Comparison of ENCODE assay signal across 9 cellular contexts in the genomic region with DNA sequence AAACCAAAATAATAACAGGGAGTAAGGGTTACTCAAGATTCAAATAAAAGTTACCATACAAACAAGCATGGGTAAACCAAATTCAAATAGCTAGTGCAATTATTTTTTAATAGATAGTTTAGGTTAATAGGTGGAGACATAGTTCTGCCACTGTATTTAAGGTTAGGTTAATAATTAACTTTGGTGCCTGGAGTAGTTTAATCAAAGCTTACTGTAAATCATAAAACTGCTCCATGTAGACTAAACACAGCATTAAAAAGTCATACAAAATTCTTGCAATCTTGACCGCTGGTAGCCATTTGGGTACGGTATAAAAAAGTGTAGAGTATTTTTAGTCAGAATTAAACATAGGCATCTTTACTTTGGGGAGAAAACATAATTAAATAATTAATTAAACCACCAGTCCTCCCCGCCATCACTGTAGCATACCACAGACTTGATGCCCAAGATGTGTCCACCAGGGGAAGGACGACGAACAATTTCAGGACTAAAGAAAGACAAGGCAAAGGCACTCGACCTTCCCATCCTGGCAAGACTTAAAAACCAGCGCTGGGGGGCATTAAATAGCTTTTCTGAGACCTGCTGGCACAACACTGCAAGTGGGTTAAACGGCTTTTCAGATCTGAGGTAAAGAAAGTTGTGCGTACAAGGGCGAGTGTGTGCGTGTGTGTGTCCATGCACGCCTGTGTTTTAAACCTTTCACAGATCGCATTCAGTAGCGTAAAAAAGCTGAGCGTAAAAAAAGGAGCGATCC. TPM values are rescaled to one million over a fixed set of nuclear protein-coding genes. Genes with fewer than 3 reads are reported as not detected.
DNase-seq lines count a peak whose midpoint lies in the region; ATAC-seq and TF ChIP-seq lines count a peak whose summit lies in the region.
"Had no signal": no experiment of that assay in that cellular context is flagged by ENCODE, and none has a peak within 500 bp of the region (broad histone marks: within the 10 kb centered on the region; RNA-seq: fewer than 3 reads in every experiment).

No MANE protein-coding gene starts in this region.

- peaks cover 2% of the 10 kb centered on the region for H3K27me3 Mint-ChIP-seq in Caco-2 (ENCODE audit: insufficient read depth, unreplicated experiment)
- H3K27me3 Mint-ChIP-seq in T-helper 17 cell, result peaks cover 80% of the 10 kb centered on the region

- TF ChIP-seq CTCF in Caco-2 (IDR thresholded peaks at IDR 0.05; ENCODE audit: insufficient read depth in 1 of 2, low read depth in 1 of 2, low read length in 1 of 2, severe bottlenecking in 1 of 2, unreplicated experiment in 1 of 2), result no peak
- TF ChIP-seq CTCF in esophagus squamous epithelium (IDR thresholded peaks at IDR 0.05), result peak in 3 of 6 experiments; percentile 5 to 18 (median 12)
- TF ChIP-seq CTCF in osteoblast (IDR thresholded peaks at IDR 0.05; ENCODE audit: extremely low read depth, low read depth, low read length), result no peak
- TF ChIP-seq CTCF in left lung (IDR thresholded peaks at IDR 0.05), result no peak

- intact Hi-C loops in Caco-2 (cut with micrococcal nuclease; ENCODE audit: unreplicated experiment) (loop anchor here (1.0 to 5.0 kb wide), 3 partner anchors 25 to 377 kb away; no protein-coding TSS in a partner anchor), esophagus squamous epithelium (cut with DNase I) (loop anchor here (10.0 kb wide), 1 partner anchor 373 kb away; no protein-coding TSS in a partner anchor), left lung (cut with DNase I) (no loop called here)

- ATAC-seq in left lung, result no peak
- no peak for ATAC-seq in T-helper 17 cell

- POLR2A ChIA-PET in Caco-2 (lab: Charles Lee), result no interaction called here

- H3K4me3 Mint-ChIP-seq in Caco-2 (ENCODE audit: unreplicated experiment) (peak overlapping the region; percentile 92), T-helper 17 cell (no peak overlapping the region)

- 21 to 36% methylated on average over 16 of the region's 16 CpGs for WGBS in esophagus squamous epithelium, 2 donors

- H2AFZ ChIP-seq in osteoblast (ENCODE audit: low read length), result no peak overlapping the region

- H3K27ac ChIP-seq in esophagus squamous epithelium, result peak overlapping the region in 2 of 4 donors; percentile 82 to 89
- H3K27ac ChIP-seq in osteoblast (ENCODE audit: low read depth, low read length), result no peak overlapping the region
- no peak overlapping the region for H3K27ac ChIP-seq in left lung

- H3K4me2 ChIP-seq in osteoblast (ENCODE audit: insufficient read depth, low read length), result no peak overlapping the region

- no peak for TF ChIP-seq POLR2A in esophagus squamous epithelium (IDR thresholded peaks at IDR 0.05)

- BruUV-seq in Caco-2 (replicated peaks; lab: Mats Ljungman, UMichigan), result no TSS peak

- H3K9me3 ChIP-seq in Caco-2 (no peaks in the 10 kb centered on the region), esophagus squamous epithelium (no peaks in the 10 kb centered on the region), osteoblast (ENCODE audit: low read depth, low read length) (no peaks in the 10 kb centered on the region), left lung (no peaks in the 10 kb centered on the region), T-helper 17 cell (ENCODE audit: control insufficient read depth, low read length, poor library complexity, severe bottlenecking) (no peaks in the 10 kb centered on the region)

- H4K20me1 ChIP-seq in osteoblast (ENCODE audit: insufficient read depth, low read length), result no peaks in the 10 kb centered on the region

- peaks cover 8% of the 10 kb centered on the region for H3K4me1 ChIP-seq in Caco-2
- peaks cover 0 to 58% (median 12%) of the 10 kb centered on the region in 3 donors for H3K4me1 ChIP-seq in esophagus squamous epithelium
- H3K4me1 ChIP-seq in osteoblast (ENCODE audit: insufficient read depth, low read length), result peaks cover 11% of the 10 kb centered on the region
- peaks cover 13 to 41% of the 10 kb centered on the region in 2 donors for H3K4me1 ChIP-seq in left lung

- H3K36me3 Mint-ChIP-seq in Caco-2 (ENCODE audit: insufficient read depth, unreplicated experiment) (peaks cover 30% of the 10 kb centered on the region), T-helper 17 cell (ENCODE audit: low read depth) (peaks cover 3% of the 10 kb centered on the region)

- H3K4me1 Mint-ChIP-seq in Caco-2 (ENCODE audit: low read depth, unreplicated experiment) (peaks cover 7% of the 10 kb centered on the region), T-helper 17 cell (peaks cover 14% of the 10 kb centered on the region)

- no peaks in the 10 kb centered on the region; the same call in 1 of the 2 replicates for H3K27me3 ChIP-seq in Caco-2 (replicated peaks; ENCODE audit: control insufficient read depth, insufficient read depth, low read length)
- H3K27me3 ChIP-seq in esophagus squamous epithelium, result peaks cover 0 to 61% (median 0%) of the 10 kb centered on the region in 4 donors
- H3K27me3 ChIP-seq in osteoblast (ENCODE audit: insufficient read depth, low read length), result peaks cover 53% of the 10 kb centered on the region
- peaks cover 37 to 76% of the 10 kb centered on the region in 2 donors for H3K27me3 ChIP-seq in left lung

- H3K4me3 ChIP-seq in Caco-2 (ENCODE audit: low read depth, low read length), result peak overlapping the region; percentile 61
- peak overlapping the region; percentile 40 to 81 (median 68) for H3K4me3 ChIP-seq in esophagus squamous epithelium
- H3K4me3 ChIP-seq in osteoblast (ENCODE audit: insufficient read depth, low read length), result no peak overlapping the region
- peak overlapping the region in 1 of 2 donors; percentile 51 for H3K4me3 ChIP-seq in left lung

- CTCF ChIA-PET in Caco-2 (lab: Charles Lee), result no interaction called here

- peak overlapping the region; percentile 69 for H3K27ac Mint-ChIP-seq in Caco-2 (ENCODE audit: unreplicated experiment)
- H3K27ac Mint-ChIP-seq in T-helper 17 cell, result no peak overlapping the region

- DNase-seq in Caco-2, result peak in 1 of 2 experiments; percentile 21
- peak; percentile 66 for DNase-seq in NCI-H748 (lab: John Stamatoyannopoulos, UW; ENCODE audit: unreplicated experiment)
- DNase-seq in esophagus squamous epithelium (lab: John Stamatoyannopoulos, UW), result no peak
- DNase-seq in osteoblast (ENCODE audit: insufficient read length, low spot score, missing footprints), result peak; percentile 13
- DNase-seq in left lung, result no peak
- no peak for DNase-seq in NCI-H1048 (lab: John Stamatoyannopoulos, UW)
- no peak for DNase-seq in T-helper 17 cell
- no peak for DNase-seq in activated T-cell treated with anti-CD3 and anti-CD28 coated beads, Interleukin-2, amount 50 U/mL, for 48 hours
- DNase-seq: activated CD4-positive, alpha-beta T cell treated with anti-CD3 and anti-CD28 coated beads for 4 hours had no signal

- no peaks in the 10 kb centered on the region for H3K36me3 ChIP-seq in Caco-2 (ENCODE audit: control insufficient read depth, insufficient read depth, low read length)
- H3K36me3 ChIP-seq in esophagus squamous epithelium, result no peaks in the 10 kb centered on the region
- H3K36me3 ChIP-seq in osteoblast (ENCODE audit: insufficient read depth, low read length), result no peaks in the 10 kb centered on the region
- H3K36me3 ChIP-seq in left lung, result no peaks in the 10 kb centered on the region

- no peaks in the 10 kb centered on the region for H3K9me3 Mint-ChIP-seq in Caco-2 (ENCODE audit: unreplicated experiment)

- H3K79me2 ChIP-seq in osteoblast (ENCODE audit: insufficient read depth, low read length), result no peaks in the 10 kb centered on the region

RNA-seq across cellular contexts. Expression of gene SEMA6A, which starts 2.9 kb away (rescaled TPM):
- total RNA-seq in Caco-2 (2022) (18.3 and 26.3 TPM in 2 replicates), esophagus squamous epithelium (10 to 100 TPM in 1 of 4 donors, 1 to 10 TPM in 3; 3.0 to 28.6 (median 4.3) TPM), osteoblast (under 0.01 TPM in 2 replicates), left lung (10 to 100 TPM; 15.3 to 24.8 TPM), T-helper 17 cell (under 1 TPM in 1 of 2 donors, not detected in 1; 0.31 TPM)

Comparison
In these comparisons a context has a peak if more than half of its experiments do, and no peak if none do; other contexts are left out.
1. DNase-seq: peak in NCI-H748 (single experiment) and osteoblast (single experiment); none in esophagus squamous epithelium (single experiment), left lung (0 of 2), NCI-H1048 (single experiment), T-helper 17 cell (0 of 3) and activated T-cell treated with anti-CD3 and anti-CD28 coated beads, Interleukin-2, amount 50 U/mL, for 48 hours (0 of 2).
2. intact Hi-C loops: an anchor here in Caco-2 (1.0 to 5.0 kb wide) and esophagus squamous epithelium (10.0 kb wide); none called in left lung.